In the genomic region with DNA sequence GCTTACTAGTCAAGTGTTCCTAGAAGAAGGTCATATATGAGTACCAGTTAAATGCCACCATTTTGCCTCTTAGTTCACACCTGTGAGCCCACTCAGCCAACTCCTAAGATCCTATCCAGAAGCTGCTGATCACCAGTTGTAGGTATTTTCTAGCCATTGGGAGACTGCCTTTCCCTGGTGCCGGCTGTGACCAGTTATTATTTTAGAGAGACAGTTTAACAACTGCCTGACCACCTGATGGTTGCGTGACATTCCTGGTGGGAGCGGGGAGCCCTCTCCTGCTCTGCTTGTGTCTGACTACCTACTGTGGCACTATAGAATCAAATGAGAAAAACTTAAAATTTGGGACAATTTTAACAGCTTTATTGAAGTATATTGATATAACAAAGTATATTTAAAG, we compare ENCODE assay signal across 15 cellular contexts. TPM values are rescaled to one million over a fixed set of nuclear protein-coding genes. Genes with fewer than 3 reads are reported as not detected.
DNase-seq lines count a peak whose midpoint lies in the region; ATAC-seq and TF ChIP-seq lines count a peak whose summit lies in the region.
"Had no signal": no experiment of that assay in that cellular context is flagged by ENCODE, and none has a peak within 500 bp of the region (broad histone marks: within the 10 kb centered on the region; RNA-seq: fewer than 3 reads in every experiment).

No MANE protein-coding gene starts in this region.

- 93% methylated on average over 3 of the region's 3 CpGs for WGBS in esophagus muscularis mucosa
- WGBS in smooth muscle cell (ENCODE audit: low lambda C conversion rate): 81% methylated on average over 3 of the region's 3 CpGs

- H3K27ac ChIP-seq in HEK293 (ENCODE audit: extremely low read depth, low read depth, low read length): no peak overlapping the region
- peak overlapping the region; percentile 98 to 100 (median 99) for H3K27ac ChIP-seq in esophagus muscularis mucosa (replicated peaks in 1 of 4)
- no peak overlapping the region for H3K27ac ChIP-seq in muscle layer of duodenum (ENCODE audit: low read length)
- H3K27ac ChIP-seq in smooth muscle cell (ENCODE audit: low read depth): no peak overlapping the region
- H3K27ac ChIP-seq: skin epidermis had no signal

- H4K20me1 ChIP-seq in smooth muscle cell (ENCODE audit: low read depth): peaks cover 14% of the 10 kb centered on the region

- ATAC-seq in HG02623 (IDR thresholded peaks at IDR 0.05; ENCODE audit: unreplicated experiment) (no peak), GM19397 (IDR thresholded peaks at IDR 0.05; ENCODE audit: unreplicated experiment) (no peak), GM18505 (IDR thresholded peaks at IDR 0.05; ENCODE audit: unreplicated experiment) (no peak)
- ATAC-seq: activated CD4-positive, CD25-positive, alpha-beta regulatory T cell treated with anti-CD3 and anti-CD28 coated beads, Interleukin-2, amount 50 U/mL, for 24 hours; esophagus mucosa had no signal

- H3K79me2 ChIP-seq in smooth muscle cell (ENCODE audit: low read depth): peaks cover 50% of the 10 kb centered on the region

- no peak for TF ChIP-seq EP300 in esophagus muscularis mucosa (IDR thresholded peaks at IDR 0.05)

- no peaks in the 10 kb centered on the region for H3K27me3 ChIP-seq in esophagus muscularis mucosa
- peaks cover 5% of the 10 kb centered on the region for H3K27me3 ChIP-seq in muscle layer of duodenum (ENCODE audit: low read depth, low read length)
- no peaks in the 10 kb centered on the region for H3K27me3 ChIP-seq in smooth muscle cell (ENCODE audit: low read depth)

- H2AFZ ChIP-seq in smooth muscle cell (ENCODE audit: low read depth): no peak overlapping the region

- no peak for DNase-seq in esophagus muscularis mucosa (ENCODE audit: extremely low spot score)
- no peak for DNase-seq in smooth muscle cell (lab: John Stamatoyannopoulos, UW; ENCODE audit: unreplicated experiment)
- no peak for DNase-seq in middle frontal gyrus (ENCODE audit: extremely low spot score, low spot score)
- DNase-seq: activated T-cell treated with anti-CD3 and anti-CD28 coated beads, Interleukin-2, amount 50 U/mL, for 24 hours; NCI-H2029 treated with DMSO at 0.1 percent for 48 hours; NCI-H748 treated with DMSO at 0.1 percent for 48 hours; T-helper 1 cell had no signal

- H3F3A ChIP-seq in smooth muscle cell (ENCODE audit: low read depth): peaks cover 10% of the 10 kb centered on the region

- POLR2A ChIA-PET in HEK293 (lab: Yijun Ruan, JAX): no interaction called here

- TF ChIP-seq POLR2A in esophagus muscularis mucosa (IDR thresholded peaks at IDR 0.05; ENCODE audit: low read depth): no peak
- TF ChIP-seq POLR2A in GM18505 (IDR thresholded peaks at IDR 0.05; ENCODE audit: borderline replicate concordance, extremely low read depth, insufficient read depth, insufficient read length): no peak

- H3K36me3 ChIP-seq in HEK293 (ENCODE audit: control insufficient read depth in 2 of 2, insufficient read depth in 1 of 2, low read length in 2 of 2) (peaks cover 0 to 8% of the 10 kb centered on the region in 2 experiments; a peak in 1 of 3 replicates), esophagus muscularis mucosa (peaks cover 0 to 18% (median 15%) of the 10 kb centered on the region in 4 donors), muscle layer of duodenum (ENCODE audit: control insufficient read depth in 1 of 2, insufficient read depth in 2 of 2, low read length in 2 of 2) (peaks cover 0 to 24% of the 10 kb centered on the region in 2 donors), smooth muscle cell (ENCODE audit: low read depth) (no peaks in the 10 kb centered on the region)

- CTCF ChIA-PET in HEK293 (lab: Yijun Ruan, JAX): no interaction called here

- TF ChIP-seq CTCF in HEK293 (tag by site-specific recombination; IDR thresholded peaks at IDR 0.05) (no peak), esophagus muscularis mucosa (IDR thresholded peaks at IDR 0.05) (no peak), smooth muscle cell (IDR thresholded peaks at IDR 0.05; ENCODE audit: borderline replicate concordance, insufficient read depth, poor library complexity, severe bottlenecking) (no peak)

- peak overlapping the region; percentile 88 for H3K4me2 ChIP-seq in smooth muscle cell

- H3K4me3 ChIP-seq in HEK293 (ENCODE audit: low read depth, low read length) (no peak overlapping the region), esophagus muscularis mucosa (peak overlapping the region; percentile 71 to 93 (median 80)), muscle layer of duodenum (ENCODE audit: low read depth in 1 of 2, low read length in 2 of 2) (peak overlapping the region; percentile 71 to 82), smooth muscle cell (peak overlapping the region; percentile 93)
- H3K4me3 ChIP-seq: skin epidermis had no signal

- no peaks in the 10 kb centered on the region for H3K9me3 ChIP-seq in HEK293 (ENCODE audit: control insufficient read depth, insufficient read depth, low read depth, low read length)
- H3K9me3 ChIP-seq in esophagus muscularis mucosa: no peaks in the 10 kb centered on the region
- H3K9me3 ChIP-seq in muscle layer of duodenum (ENCODE audit: control insufficient read depth in 1 of 2, low read length in 2 of 2): no peaks in the 10 kb centered on the region
- no peaks in the 10 kb centered on the region for H3K9me3 ChIP-seq in smooth muscle cell (replicated peaks; ENCODE audit: low read depth)

- intact Hi-C loops in esophagus muscularis mucosa (cut with DNase I): loop anchor here (2.0 to 5.0 kb wide), 2 partner anchors 92 to 113 kb away; no protein-coding TSS in a partner anchor

- H3K4me1 ChIP-seq in HEK293 (ENCODE audit: control insufficient read depth, insufficient read depth, low read length): peaks cover 19% of the 10 kb centered on the region
- peaks cover 18 to 39% (median 38%) of the 10 kb centered on the region in 4 donors for H3K4me1 ChIP-seq in esophagus muscularis mucosa
- H3K4me1 ChIP-seq in muscle layer of duodenum (ENCODE audit: control insufficient read depth in 1 of 2, insufficient read depth in 2 of 2, low read length in 2 of 2): peaks cover 4 to 15% of the 10 kb centered on the region in 2 donors
- peaks cover 30% of the 10 kb centered on the region for H3K4me1 ChIP-seq in smooth muscle cell (ENCODE audit: low read depth)

- H3K9ac ChIP-seq in smooth muscle cell (ENCODE audit: low read depth): no peak overlapping the region

TF ChIP-seq in HEK293, 187 proteins besides CTCF, POLR2A, EP300 and RAD21:
- peak; percentile 59 for TF ChIP-seq ZNF18 (tag by site-specific recombination; IDR thresholded peaks at IDR 0.05)
- 0 out of 2 replicates have a peak, but pooled peaks have one; percentile 0 for TF ChIP-seq PRDM10 (tag by site-specific recombination; IDR thresholded peaks at IDR 0.05)
- peak; percentile 37 for TF ChIP-seq ZIC2 (tag by site-specific recombination; IDR thresholded peaks at IDR 0.05)
- TF ChIP-seq ZNF558 (tag by site-specific recombination; IDR thresholded peaks at IDR 0.05): no peak

RNA-seq across cellular contexts. Expression of gene CNN3, which starts 2.9 kb away (rescaled TPM):
- total RNA-seq in esophagus muscularis mucosa: 100 to 1,000 TPM; 140 to 268 (median 194) TPM
- total RNA-seq in smooth muscle cell: 467 and 525 TPM in 2 replicates
- 545 and 633 TPM in 2 replicates for polyA plus RNA-seq in smooth muscle cell

Comparison
In these comparisons a context has a peak if more than half of its experiments do, and no peak if none do; other contexts are left out.
1. H3K27ac ChIP-seq: peak in esophagus muscularis mucosa (4 of 4); none in HEK293 (single experiment), muscle layer of duodenum (single experiment) and smooth muscle cell (single experiment).